8 cellular contexts compared by ENCODE assay signal in genomic region chr12:67441736-67442346, GRCh38.
DNase-seq lines count a peak whose midpoint lies in the region; ATAC-seq, FAIRE-seq and TF ChIP-seq lines count a peak whose summit lies in the region.

No MANE protein-coding gene starts in this region.

- intact Hi-C loops in CD14-positive monocyte (cut with micrococcal nuclease) = no loop called here

- peaks cover 0 to 7% (median 1%) of the 10 kb centered on the region in 7 donors for H3K9me3 Mint-ChIP-seq in CD14-positive monocyte
- no peaks in the 10 kb centered on the region for H3K9me3 Mint-ChIP-seq in activated CD8-positive, alpha-beta memory T cell treated with anti-CD3 and anti-CD28 coated beads, Interleukin-2, amount 10 ng/mL, durations not matched to agents 7 days and 5 days (ENCODE audit: low read depth)

- peak; percentile 31 for FAIRE-seq in endometrium (lab: Jason Lieb, UNC)

- peaks cover 13% of the 10 kb centered on the region for H3K4me1 Mint-ChIP-seq in CD14-positive monocyte
- H3K4me1 Mint-ChIP-seq in activated CD8-positive, alpha-beta memory T cell treated with anti-CD3 and anti-CD28 coated beads, Interleukin-2, amount 10 ng/mL, durations not matched to agents 7 days and 5 days = peaks cover 3% of the 10 kb centered on the region

- H3K27me3 Mint-ChIP-seq in CD14-positive monocyte (ENCODE audit: low read depth in 3 of 3) = peaks cover 3 to 4% (median 4%) of the 10 kb centered on the region in 3 donors
- no peaks in the 10 kb centered on the region for H3K27me3 Mint-ChIP-seq in activated CD8-positive, alpha-beta memory T cell treated with anti-CD3 and anti-CD28 coated beads, Interleukin-2, amount 10 ng/mL, durations not matched to agents 7 days and 5 days

- CTCF ChIA-PET in activated CD8-positive, alpha-beta memory T cell treated with anti-CD3 and anti-CD28 coated beads, Interleukin-2, amount 10 ng/mL, durations not matched to agents 7 days and 5 days (lab: Charles Lee) = interaction anchor here (0.9 to 3.4 kb wide), 5 partner anchors 22 to 501 kb away, joined by 3 to 16 read pairs (median 5); no protein-coding TSS in a partner anchor

- DNase-seq in CD14-positive monocyte (ENCODE audit: low spot score) (no peak), NCI-H774 (lab: John Stamatoyannopoulos, UW) (peak; percentile 46), middle frontal gyrus (ENCODE audit: extremely low spot score, low spot score) (peak; percentile 70)
- DNase-seq in activated CD8-positive, alpha-beta memory T cell treated with anti-CD3 and anti-CD28 coated beads, Interleukin-2, amount 10 ng/mL, durations not matched to agents 7 days and 5 days = peak; percentile 80
- DNase-seq in stimulated activated CD8-positive, alpha-beta memory T cell treated with anti-CD3 and anti-CD28 coated beads, Interleukin-4, amount 100 ng/mL, for 24 hours (ENCODE audit: low read depth) = peak; percentile 65

- ATAC-seq in GM19395 (IDR thresholded peaks at IDR 0.05; ENCODE audit: unreplicated experiment) = peak; percentile 96
- peak; percentile 95 for ATAC-seq in HG03520 (IDR thresholded peaks at IDR 0.05; ENCODE audit: unreplicated experiment)
- ATAC-seq in activated CD8-positive, alpha-beta memory T cell treated with anti-CD3 and anti-CD28 coated beads, Interleukin-2, amount 10 ng/mL, durations not matched to agents 7 days and 5 days = peak; percentile 82

- TF ChIP-seq CTCF in CD14-positive monocyte (IDR thresholded peaks at IDR 0.05) = peak; percentile 81

- no peak overlapping the region for H3K4me3 Mint-ChIP-seq in CD14-positive monocyte
- H3K4me3 Mint-ChIP-seq in activated CD8-positive, alpha-beta memory T cell treated with anti-CD3 and anti-CD28 coated beads, Interleukin-2, amount 10 ng/mL, durations not matched to agents 7 days and 5 days = no peak overlapping the region

- peak overlapping the region in 2 of 7 donors; percentile 5 to 27 for H3K27ac Mint-ChIP-seq in CD14-positive monocyte
- H3K27ac Mint-ChIP-seq in activated CD8-positive, alpha-beta memory T cell treated with anti-CD3 and anti-CD28 coated beads, Interleukin-2, amount 10 ng/mL, durations not matched to agents 7 days and 5 days = no peak overlapping the region

- H3K36me3 Mint-ChIP-seq in CD14-positive monocyte = no peaks in the 10 kb centered on the region
- H3K36me3 Mint-ChIP-seq in activated CD8-positive, alpha-beta memory T cell treated with anti-CD3 and anti-CD28 coated beads, Interleukin-2, amount 10 ng/mL, durations not matched to agents 7 days and 5 days = no peaks in the 10 kb centered on the region
